In genomic region chr19:40778865-40779284, GRCh38 we compare ENCODE assay signal across 8 cellular contexts. TPM values are rescaled to one million over a fixed set of nuclear protein-coding genes. Genes with fewer than 3 reads are reported as not detected.
A peak's percentile ranks its signal among the peaks of the same experiment; 100 is the strongest.
DNase-seq lines count a peak whose midpoint lies in the region; ATAC-seq and TF ChIP-seq lines count a peak whose summit lies in the region.

No MANE protein-coding gene starts in this region.

- H3K27ac ChIP-seq in 22Rv1 (peak overlapping the region; percentile 92), brain microvascular endothelial cell (peak overlapping the region; percentile 90)

- H3K4me3 ChIP-seq in brain microvascular endothelial cell (ENCODE audit: low read depth, low read length), result peak overlapping the region; percentile 72

- H3K36me3 Mint-ChIP-seq in IgD-negative memory B cell (peaks cover 7% of the 10 kb centered on the region), mesothelial cell of epicardium (no peaks in the 10 kb centered on the region)

- H3K4me1 Mint-ChIP-seq in IgD-negative memory B cell, result peaks cover 23 to 43% (median 35%) of the 10 kb centered on the region in 3 donors
- peaks cover 8% of the 10 kb centered on the region for H3K4me1 Mint-ChIP-seq in mesothelial cell of epicardium

- in situ Hi-C loops in brain microvascular endothelial cell (cut with HindIII; ENCODE audit: low pct_ligation_motif_present, low sequenced_read_pairs), result no loop called here

- H3K9me3 Mint-ChIP-seq in IgD-negative memory B cell, result no peaks in the 10 kb centered on the region
- no peaks in the 10 kb centered on the region for H3K9me3 Mint-ChIP-seq in mesothelial cell of epicardium

- peak overlapping the region; percentile 93 to 99 (median 96) for H3K4me3 Mint-ChIP-seq in IgD-negative memory B cell
- peak overlapping the region; percentile 80 for H3K4me3 Mint-ChIP-seq in mesothelial cell of epicardium

- no peaks in the 10 kb centered on the region for H3K36me3 ChIP-seq in brain microvascular endothelial cell (replicated peaks)

- H3K27me3 ChIP-seq in brain microvascular endothelial cell (replicated peaks), result no peaks in the 10 kb centered on the region

- DNase-seq in brain microvascular endothelial cell, result no peak
- no peak for DNase-seq in mesothelial cell of epicardium (ENCODE audit: low spot score in 2 of 2, unreplicated experiment in 2 of 2)
- no peak for DNase-seq in GF-D8 (lab: John Stamatoyannopoulos, UW)
- no peak for DNase-seq in islet precursor cell

- ATAC-seq in GM21447 (IDR thresholded peaks at IDR 0.05; ENCODE audit: unreplicated experiment) (no peak), GM18517 (IDR thresholded peaks at IDR 0.05; ENCODE audit: unreplicated experiment) (no peak)

- TF ChIP-seq CTCF in 22Rv1 (IDR thresholded peaks at IDR 0.05), result no peak
- TF ChIP-seq CTCF in brain microvascular endothelial cell (IDR thresholded peaks at IDR 0.05; ENCODE audit: low read depth, low read length, missing control alignments), result no peak
- TF ChIP-seq CTCF in mesothelial cell of epicardium (IDR thresholded peaks at IDR 0.05; ENCODE audit: unreplicated experiment), result no peak

- H3K27me3 Mint-ChIP-seq in IgD-negative memory B cell (no peaks in the 10 kb centered on the region), mesothelial cell of epicardium (ENCODE audit: low read depth) (no peaks in the 10 kb centered on the region)

- H3K27ac Mint-ChIP-seq in IgD-negative memory B cell, result peak overlapping the region; percentile 98 to 100 (median 100)
- H3K27ac Mint-ChIP-seq in mesothelial cell of epicardium, result peak overlapping the region; percentile 100

RNA-seq across cellular contexts. Expression of gene RAB4B, which starts 0.8 kb away (rescaled TPM):
- polyA plus RNA-seq in IgD-negative memory B cell, result 141 TPM
- total RNA-seq in mesothelial cell of epicardium, result 13.2 to 15.8 TPM (median 14.5 TPM) in 3 replicates

RNA-seq across cellular contexts. Expression of gene MIA, which starts 3.6 kb away (rescaled TPM):
- polyA plus RNA-seq in IgD-negative memory B cell, result not detected
- total RNA-seq in mesothelial cell of epicardium, result 1.2 to 2.7 TPM (median 1.4 TPM) in 3 replicates

RNA-seq across cellular contexts. Expression of gene EGLN2, which starts 20.1 kb away (rescaled TPM):
- 181 TPM for polyA plus RNA-seq in IgD-negative memory B cell
- total RNA-seq in mesothelial cell of epicardium, result 107 to 109 TPM (median 108 TPM) in 3 replicates

RNA-seq across cellular contexts. Expression of gene SNRPA, which starts 27.9 kb away (rescaled TPM):
- polyA plus RNA-seq in IgD-negative memory B cell, result 96.4 TPM
- 109 to 121 TPM (median 111 TPM) in 3 replicates for total RNA-seq in mesothelial cell of epicardium

RNA-seq across cellular contexts. Expression of gene ACTMAP, which starts 28.6 kb away (rescaled TPM):
- 4.9 TPM for polyA plus RNA-seq in IgD-negative memory B cell
- 14.2 to 18.4 TPM (median 15.0 TPM) in 3 replicates for total RNA-seq in mesothelial cell of epicardium
